8 cellular contexts compared by ENCODE assay signal in the genomic region with DNA sequence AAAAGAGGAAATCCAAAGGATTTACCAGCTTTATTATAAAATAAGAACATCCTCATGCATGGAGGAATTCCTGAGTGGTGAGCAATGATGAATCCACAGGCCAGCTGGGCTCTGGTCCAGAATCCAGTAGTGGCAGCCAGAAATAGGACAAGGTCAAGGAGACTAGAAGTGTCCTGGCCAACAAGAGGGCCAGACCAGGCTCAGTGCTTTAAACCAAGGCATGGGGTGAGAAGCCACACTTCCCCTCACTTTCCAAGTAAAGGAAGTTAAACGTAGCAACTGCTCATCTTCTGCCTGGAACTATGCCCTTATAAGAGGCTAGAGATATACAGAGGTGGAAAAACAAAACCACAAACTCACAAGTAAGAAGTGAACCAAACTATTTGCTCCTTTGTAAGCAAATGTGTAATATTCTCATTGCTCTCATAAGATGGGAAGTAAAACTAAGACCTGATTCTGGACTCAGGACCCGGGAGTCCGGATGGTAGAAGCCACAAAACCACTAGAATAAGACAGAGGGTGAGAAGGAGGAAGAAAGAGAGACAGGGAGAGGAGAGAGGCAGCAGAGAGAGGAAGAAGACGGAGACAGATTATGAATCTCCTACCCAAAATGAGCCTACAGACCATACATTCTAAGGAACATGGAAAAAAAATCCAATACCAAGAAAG.
DNase-seq lines count a peak whose midpoint lies in the region; ATAC-seq and TF ChIP-seq lines count a peak whose summit lies in the region.

No MANE protein-coding gene starts in this region.

- no peaks in the 10 kb centered on the region for H4K20me1 ChIP-seq in hepatocyte (ENCODE audit: insufficient read depth, poor library complexity, severe bottlenecking)

- no peaks in the 10 kb centered on the region for H3K27me3 Mint-ChIP-seq in activated CD4-positive, alpha-beta memory T cell treated with anti-CD3 and anti-CD28 coated beads, Interleukin-2, amount 10 ng/mL, durations not matched to agents 7 days and 5 days
- no peaks in the 10 kb centered on the region for H3K27me3 Mint-ChIP-seq in activated CD4-positive, alpha-beta memory T cell treated with anti-CD3 and anti-CD28 coated beads for 36 hours
- no peaks in the 10 kb centered on the region for H3K27me3 Mint-ChIP-seq in activated naive CD4-positive, alpha-beta T cell treated with anti-CD3 and anti-CD28 coated beads for 36 hours (ENCODE audit: low read depth)

- no peak for TF ChIP-seq CTCF in adrenal gland (IDR thresholded peaks at IDR 0.05)
- no peak for TF ChIP-seq CTCF in hepatocyte (IDR thresholded peaks at IDR 0.05; ENCODE audit: poor library complexity)
- TF ChIP-seq CTCF in upper lobe of right lung (IDR thresholded peaks at IDR 0.05): no peak

- H3K9me2 ChIP-seq in hepatocyte (replicated peaks; ENCODE audit: insufficient read depth): no peaks in the 10 kb centered on the region

- no peak for TF ChIP-seq POLR2A in adrenal gland (IDR thresholded peaks at IDR 0.05)

- H3K27ac Mint-ChIP-seq in activated CD4-positive, alpha-beta memory T cell treated with anti-CD3 and anti-CD28 coated beads, Interleukin-2, amount 10 ng/mL, durations not matched to agents 7 days and 5 days: peak overlapping the region; percentile 37
- no peak overlapping the region for H3K27ac Mint-ChIP-seq in activated CD4-positive, alpha-beta memory T cell treated with anti-CD3 and anti-CD28 coated beads for 36 hours
- no peak overlapping the region for H3K27ac Mint-ChIP-seq in activated naive CD4-positive, alpha-beta T cell treated with anti-CD3 and anti-CD28 coated beads for 36 hours

- peaks cover 13% of the 10 kb centered on the region for H3K9me3 Mint-ChIP-seq in activated CD4-positive, alpha-beta memory T cell treated with anti-CD3 and anti-CD28 coated beads, Interleukin-2, amount 10 ng/mL, durations not matched to agents 7 days and 5 days
- H3K9me3 Mint-ChIP-seq in activated CD4-positive, alpha-beta memory T cell treated with anti-CD3 and anti-CD28 coated beads for 36 hours: peaks cover 14% of the 10 kb centered on the region
- H3K9me3 Mint-ChIP-seq in activated naive CD4-positive, alpha-beta T cell treated with anti-CD3 and anti-CD28 coated beads for 36 hours: peaks cover 8% of the 10 kb centered on the region

- no peak overlapping the region for H3K4me3 ChIP-seq in adrenal gland
- no peak overlapping the region for H3K4me3 ChIP-seq in hepatocyte
- H3K4me3 ChIP-seq in upper lobe of right lung: no peak overlapping the region

- peak overlapping the region; percentile 65 to 87 (median 74) for H3K27ac ChIP-seq in adrenal gland
- peak overlapping the region; percentile 34 for H3K27ac ChIP-seq in hepatocyte
- H3K27ac ChIP-seq in upper lobe of right lung: no peak overlapping the region

- H3K4me2 ChIP-seq in hepatocyte: no peak overlapping the region

- H3K36me3 ChIP-seq in adrenal gland (replicated peaks in 1 of 2) (no peaks in the 10 kb centered on the region), hepatocyte (replicated peaks; ENCODE audit: insufficient read depth, low read depth) (no peaks in the 10 kb centered on the region), upper lobe of right lung (no peaks in the 10 kb centered on the region)

- peaks cover 15% of the 10 kb centered on the region for H3K36me3 Mint-ChIP-seq in activated CD4-positive, alpha-beta memory T cell treated with anti-CD3 and anti-CD28 coated beads, Interleukin-2, amount 10 ng/mL, durations not matched to agents 7 days and 5 days (ENCODE audit: low read depth)
- peaks cover 11% of the 10 kb centered on the region for H3K36me3 Mint-ChIP-seq in activated CD4-positive, alpha-beta memory T cell treated with anti-CD3 and anti-CD28 coated beads for 36 hours
- H3K36me3 Mint-ChIP-seq in activated naive CD4-positive, alpha-beta T cell treated with anti-CD3 and anti-CD28 coated beads for 36 hours (ENCODE audit: low read depth): peaks cover 3% of the 10 kb centered on the region

- no peaks in the 10 kb centered on the region for H3K79me2 ChIP-seq in hepatocyte

- CTCF ChIA-PET in activated CD4-positive, alpha-beta memory T cell treated with anti-CD3 and anti-CD28 coated beads, Interleukin-2, amount 10 ng/mL, durations not matched to agents 7 days and 5 days (lab: Charles Lee): no interaction called here
- CTCF ChIA-PET in activated CD4-positive, alpha-beta memory T cell treated with anti-CD3 and anti-CD28 coated beads for 36 hours (lab: Charles Lee): interaction anchor here (0.6 kb wide), 1 partner anchor 17 kb away, joined by 3 read pairs; no protein-coding TSS in a partner anchor
- CTCF ChIA-PET in activated naive CD4-positive, alpha-beta T cell treated with anti-CD3 and anti-CD28 coated beads for 36 hours (lab: Charles Lee): no interaction called here

- H3K4me1 Mint-ChIP-seq in activated CD4-positive, alpha-beta memory T cell treated with anti-CD3 and anti-CD28 coated beads, Interleukin-2, amount 10 ng/mL, durations not matched to agents 7 days and 5 days: peaks cover 30% of the 10 kb centered on the region
- H3K4me1 Mint-ChIP-seq in activated CD4-positive, alpha-beta memory T cell treated with anti-CD3 and anti-CD28 coated beads for 36 hours (ENCODE audit: low read depth): peaks cover 16% of the 10 kb centered on the region
- H3K4me1 Mint-ChIP-seq in activated naive CD4-positive, alpha-beta T cell treated with anti-CD3 and anti-CD28 coated beads for 36 hours (ENCODE audit: low read depth): peaks cover 8% of the 10 kb centered on the region

- WGBS in adrenal gland, 4 donors: 48 to 59% (median 49%) methylated on average over 4 of the region's 4 CpGs
- 94% methylated on average over 4 of the region's 4 CpGs for WGBS in hepatocyte (ENCODE audit: low lambda C conversion rate, missing lambda C conversion rate)

- intact Hi-C loops in activated CD4-positive, alpha-beta memory T cell treated with anti-CD3 and anti-CD28 coated beads for 36 hours (cut with micrococcal nuclease): no loop called here
- intact Hi-C loops in adrenal gland (cut with DNase I) (no loop called here), upper lobe of right lung (cut with DNase I) (no loop called here)
- intact Hi-C loops in activated naive CD4-positive, alpha-beta T cell treated with anti-CD3 and anti-CD28 coated beads for 36 hours (cut with micrococcal nuclease): no loop called here

- H3K4me1 ChIP-seq in adrenal gland (replicated peaks in 1 of 2): peaks cover 14 to 19% of the 10 kb centered on the region in 2 donors
- no peaks in the 10 kb centered on the region for H3K4me1 ChIP-seq in hepatocyte (ENCODE audit: insufficient read depth)
- peaks cover 8% of the 10 kb centered on the region for H3K4me1 ChIP-seq in upper lobe of right lung

- POLR2A ChIA-PET in activated CD4-positive, alpha-beta memory T cell treated with anti-CD3 and anti-CD28 coated beads, Interleukin-2, amount 10 ng/mL, durations not matched to agents 7 days and 5 days (lab: Charles Lee): no interaction called here
- POLR2A ChIA-PET in activated CD4-positive, alpha-beta memory T cell treated with anti-CD3 and anti-CD28 coated beads for 36 hours (lab: Charles Lee): no interaction called here

- H2AFZ ChIP-seq in hepatocyte: no peak overlapping the region

- H3K27me3 ChIP-seq in adrenal gland (no peaks in the 10 kb centered on the region), hepatocyte (no peaks in the 10 kb centered on the region), upper lobe of right lung (no peaks in the 10 kb centered on the region)

- ATAC-seq in upper lobe of right lung (peak; percentile 89), GM18519 (IDR thresholded peaks at IDR 0.05; ENCODE audit: low FRiP score, unreplicated experiment) (no peak)

- peak overlapping the region; percentile 1 for H3K4me3 Mint-ChIP-seq in activated CD4-positive, alpha-beta memory T cell treated with anti-CD3 and anti-CD28 coated beads, Interleukin-2, amount 10 ng/mL, durations not matched to agents 7 days and 5 days
- no peak overlapping the region for H3K4me3 Mint-ChIP-seq in activated CD4-positive, alpha-beta memory T cell treated with anti-CD3 and anti-CD28 coated beads for 36 hours
- no peak overlapping the region for H3K4me3 Mint-ChIP-seq in activated naive CD4-positive, alpha-beta T cell treated with anti-CD3 and anti-CD28 coated beads for 36 hours

- DNase-seq in activated CD4-positive, alpha-beta memory T cell treated with anti-CD3 and anti-CD28 coated beads, Interleukin-2, amount 10 ng/mL, durations not matched to agents 7 days and 5 days: peak; percentile 17
- DNase-seq in activated CD4-positive, alpha-beta memory T cell treated with anti-CD3 and anti-CD28 coated beads for 36 hours: no peak
- DNase-seq in adrenal gland (peak; percentile 85 to 96 (median 90)), hepatocyte (ENCODE audit: low spot score) (no peak), upper lobe of right lung (no peak), NCI-H748 treated with DMSO at 0.1 percent for 48 hours (lab: John Stamatoyannopoulos, UW) (no peak)
- DNase-seq in activated naive CD4-positive, alpha-beta T cell treated with anti-CD3 and anti-CD28 coated beads for 36 hours: no peak

- H3K9me3 ChIP-seq in adrenal gland (replicated peaks in 1 of 3) (peaks cover 0 to 5% (median 0%) of the 10 kb centered on the region in 3 donors), hepatocyte (ENCODE audit: low read depth) (peaks cover 8% of the 10 kb centered on the region), upper lobe of right lung (no peaks in the 10 kb centered on the region)

Comparison
In these comparisons a context has a peak if more than half of its experiments do, and no peak if none do; other contexts are left out.
1. DNase-seq: peak in activated CD4-positive, alpha-beta memory T cell treated with anti-CD3 and anti-CD28 coated beads, Interleukin-2, amount 10 ng/mL, durations not matched to agents 7 days and 5 days (single experiment) and adrenal gland (7 of 7); none in activated CD4-positive, alpha-beta memory T cell treated with anti-CD3 and anti-CD28 coated beads for 36 hours (single experiment), hepatocyte (single experiment), upper lobe of right lung (single experiment), activated naive CD4-positive, alpha-beta T cell treated with anti-CD3 and anti-CD28 coated beads for 36 hours (single experiment) and NCI-H748 treated with DMSO at 0.1 percent for 48 hours (single experiment).